In the genomic region with DNA sequence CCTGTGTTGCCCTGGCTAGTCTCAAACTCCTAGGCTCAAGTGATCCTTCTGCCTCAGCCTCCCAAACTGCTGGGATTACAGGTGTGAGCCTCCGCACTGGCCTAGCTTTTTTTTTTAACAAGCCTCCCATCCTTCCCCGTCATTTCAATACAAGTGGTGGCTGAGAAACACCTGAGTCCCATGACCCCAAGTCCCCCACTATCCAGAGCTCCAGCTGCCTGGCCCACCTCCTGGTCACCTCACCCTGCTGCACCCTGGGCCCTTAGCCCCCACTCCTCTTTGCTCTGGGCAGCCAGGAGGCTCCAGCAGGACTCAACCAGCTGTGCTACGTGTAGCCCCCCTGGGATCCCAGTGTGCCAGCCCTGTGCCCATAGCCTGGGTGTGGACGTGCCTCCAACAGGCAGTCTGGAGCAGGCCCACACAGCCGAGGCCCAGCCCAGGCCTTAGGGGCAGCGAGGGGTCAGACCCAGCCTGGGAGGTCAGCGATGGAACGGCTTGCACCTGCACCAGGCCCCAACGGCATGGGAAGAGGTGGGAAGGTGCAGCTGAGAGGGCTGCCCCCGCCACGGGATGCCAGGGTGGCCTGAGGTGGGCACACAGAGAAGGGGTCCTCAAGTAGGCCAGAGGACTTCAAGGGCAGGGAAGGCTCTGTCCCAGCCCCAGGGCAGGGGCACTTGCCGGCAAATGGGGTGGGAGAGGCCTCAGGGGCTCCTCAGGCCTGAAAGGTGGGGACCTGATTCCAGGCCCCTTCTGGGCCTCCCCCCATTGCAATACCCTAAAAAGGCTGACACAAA, we compare ENCODE assay signal across 13 cellular contexts. TPM values are rescaled to one million over a fixed set of nuclear protein-coding genes. Genes with fewer than 3 reads are reported as not detected.
DNase-seq lines count a peak whose midpoint lies in the region; ATAC-seq and TF ChIP-seq lines count a peak whose summit lies in the region.
"Had no signal": no experiment of that assay in that cellular context is flagged by ENCODE, and none has a peak within 500 bp of the region (broad histone marks: within the 10 kb centered on the region; RNA-seq: fewer than 3 reads in every experiment).

No MANE protein-coding gene starts in this region.

- no peak for TF ChIP-seq POLR2A in uterus (IDR thresholded peaks at IDR 0.05)

- H3K4me3 ChIP-seq in parathyroid adenoma (ENCODE audit: low read depth, low read length) (peak overlapping the region; percentile 23), uterus (no peak overlapping the region)

- H3K27ac ChIP-seq in parathyroid adenoma, result peak overlapping the region; percentile 90
- peak overlapping the region; percentile 95 to 99 for H3K27ac ChIP-seq in uterus

- TF ChIP-seq CTCF in parathyroid adenoma (IDR thresholded peaks at IDR 0.05) (no peak), uterus (IDR thresholded peaks at IDR 0.05) (no peak)

- H3K27me3 ChIP-seq in parathyroid adenoma (ENCODE audit: control insufficient read depth, insufficient read depth, low read length) (no peaks in the 10 kb centered on the region), uterus (no peaks in the 10 kb centered on the region)

- H2AFZ ChIP-seq in parathyroid adenoma, result peak overlapping the region; percentile 83

- H3K36me3 ChIP-seq in parathyroid adenoma (ENCODE audit: control insufficient read depth, insufficient read depth, low read length), result no peaks in the 10 kb centered on the region
- no peaks in the 10 kb centered on the region for H3K36me3 ChIP-seq in uterus

- H3K9me3 ChIP-seq in parathyroid adenoma (ENCODE audit: control insufficient read depth, low read length) (no peaks in the 10 kb centered on the region), uterus (no peaks in the 10 kb centered on the region)

- peak; percentile 27 for DNase-seq in activated CD4-positive, CD25-positive, alpha-beta regulatory T cell treated with anti-CD3 and anti-CD28 coated beads, Interleukin-2, amount 50 U/mL, for 72 hours
- DNase-seq in left cardiac atrium, result peak; percentile 24
- DNase-seq in uterus, result peak in 1 of 2 donors; percentile 38
- DNase-seq in AML-193 (lab: John Stamatoyannopoulos, UW), result no peak
- no peak for DNase-seq in NCI-H2029 (lab: John Stamatoyannopoulos, UW)
- DNase-seq: 8988T, activated gamma-delta T cell treated with Interleukin-2 at 50 U/mL for 16 hours, NCI-H1092 had no signal

- no peaks in the 10 kb centered on the region for H3K79me2 ChIP-seq in parathyroid adenoma

- intact Hi-C loops in left cardiac atrium (cut with DNase I), result loop anchor here (5.0 to 10.0 kb wide), 3 partner anchors 39 to 313 kb away; no protein-coding TSS in a partner anchor
- intact Hi-C loops in uterus (cut with DNase I; ENCODE audit: low total_unique reads), result no loop called here

- H3K4me2 ChIP-seq in parathyroid adenoma (ENCODE audit: low read length), result peak overlapping the region; percentile 54

- ATAC-seq in activated CD4-positive, CD25-positive, alpha-beta regulatory T cell treated with anti-CD3 and anti-CD28 coated beads, Interleukin-2, amount 50 U/mL, for 24 hours, result no peak
- ATAC-seq in left cardiac atrium (no peak), GM21786 (IDR thresholded peaks at IDR 0.05; ENCODE audit: unreplicated experiment) (no peak)

- H3K9ac ChIP-seq in parathyroid adenoma, result no peak overlapping the region

- H3K4me1 ChIP-seq in parathyroid adenoma (peaks cover 64% of the 10 kb centered on the region), uterus (peaks cover 30 to 44% of the 10 kb centered on the region in 2 donors)

RNA-seq across cellular contexts. Expression of a gene that starts 6.5 kb away (rescaled TPM):
- total RNA-seq in left cardiac atrium (1 to 10 TPM; 7.1 to 9.7 TPM), uterus (100 to 1,000 TPM in 1 of 4 donors, 10 to 100 TPM in 3; 44.9 to 175 (median 71.7) TPM)

RNA-seq across cellular contexts. Expression of a gene that starts 13.9 kb away (rescaled TPM):
- total RNA-seq in left cardiac atrium (1 to 10 TPM; 1.9 TPM), uterus (10 to 100 TPM in 2 of 4 donors, 1 to 10 TPM in 1, not detected in 1; 1.3 to 11.1 (median 10.1) TPM)

RNA-seq across cellular contexts. Expression of a gene that starts 47.0 kb away (rescaled TPM):
- total RNA-seq in left cardiac atrium (under 1 TPM; 0.13 to 0.24 TPM), uterus (10 to 100 TPM in 1 of 4 donors, 1 to 10 TPM in 1, not detected in 2; 1.3 to 10.9 TPM)
- total RNA-seq: bronchial epithelial cell, NCI-H460 had no signal

RNA-seq across cellular contexts. Expression of a gene that starts 49.2 kb away (rescaled TPM):
- 1 to 10 TPM; 3.2 to 3.3 TPM for total RNA-seq in left cardiac atrium
- total RNA-seq in uterus, result 10 to 100 TPM in 2 of 4 donors, 1 to 10 TPM in 2; 2.3 to 43.3 (median 10.3) TPM

Comparison
In these comparisons a context has a peak if more than half of its experiments do, and no peak if none do; other contexts are left out.
1. DNase-seq: peak in activated CD4-positive, CD25-positive, alpha-beta regulatory T cell treated with anti-CD3 and anti-CD28 coated beads, Interleukin-2, amount 50 U/mL, for 72 hours (single experiment) and left cardiac atrium (single experiment); none in AML-193 (0 of 2) and NCI-H2029 (single experiment).
2. RNA of a gene that starts 6.5 kb away (total RNA-seq): 44.9 to 175 TPM in uterus; 7.1 to 9.7 TPM in left cardiac atrium; every median in the first group is over 4 times any median in the second.